8 cellular contexts compared by ENCODE assay signal in the genomic region with DNA sequence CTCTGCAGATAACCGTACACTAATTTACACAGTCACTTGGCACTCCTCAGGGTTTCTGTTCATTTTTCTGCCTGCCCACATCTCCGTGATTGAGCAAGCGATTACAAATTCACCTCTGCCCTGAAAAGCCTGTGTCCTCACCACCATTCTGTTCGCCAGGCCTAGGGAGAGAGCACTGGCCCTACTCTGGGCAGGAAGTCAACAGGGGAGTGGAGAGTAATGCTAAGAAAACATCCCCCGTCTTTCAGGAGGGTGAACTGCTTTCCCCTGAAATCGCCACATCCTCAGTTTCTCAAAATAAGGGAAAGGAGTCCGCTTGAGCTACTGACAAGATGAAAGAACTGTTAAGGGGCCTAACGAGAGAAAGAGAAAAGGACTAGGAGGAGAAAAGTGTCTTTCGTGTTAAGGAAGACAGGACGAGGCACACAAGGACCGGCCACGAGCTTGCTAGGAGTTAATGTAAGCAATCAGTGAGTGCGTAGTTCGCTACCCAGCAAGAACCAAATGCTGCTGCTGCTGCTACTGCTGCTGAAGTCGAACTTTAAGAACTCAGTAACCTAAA. TPM values are rescaled to one million over a fixed set of nuclear protein-coding genes. Genes with fewer than 3 reads are reported as not detected.
A peak's percentile ranks its signal among the peaks of the same experiment; 100 is the strongest.
DNase-seq lines count a peak whose midpoint lies in the region; ATAC-seq and TF ChIP-seq lines count a peak whose summit lies in the region.

No MANE protein-coding gene starts in this region.

- H3K4me3 ChIP-seq in AG04450 (ENCODE audit: low read depth, low read length), result peak overlapping the region; percentile 93
- H3K4me3 ChIP-seq in HUES48 (ENCODE audit: low read depth, low read length), result peak overlapping the region; percentile 97
- H3K4me3 ChIP-seq in WI38 (ENCODE audit: low read depth, low read length), result peak overlapping the region; percentile 93
- peak overlapping the region; percentile 87 to 96 for H3K4me3 ChIP-seq in esophagus (ENCODE audit: low read depth in 1 of 2, low read length in 2 of 2)

- H3K27me3 ChIP-seq in AG04450 (ENCODE audit: control insufficient read depth, insufficient read depth, low read length) (no peaks in the 10 kb centered on the region), HUES48 (ENCODE audit: control insufficient read depth, insufficient read depth, low read length) (no peaks in the 10 kb centered on the region), esophagus (ENCODE audit: control insufficient read depth in 1 of 2, insufficient read depth in 2 of 2, low read length in 2 of 2) (no peaks in the 10 kb centered on the region)

- TF ChIP-seq CTCF in AG04450 (IDR thresholded peaks at IDR 0.05; ENCODE audit: low read depth, low read length) (no peak), WI38 (IDR thresholded peaks at IDR 0.05; ENCODE audit: low read depth, low read length) (no peak)

- H3K4me1 ChIP-seq in HUES48 (ENCODE audit: control insufficient read depth, insufficient read depth, low read length), result peaks cover 9% of the 10 kb centered on the region; the same call in 1 of the 2 replicates
- H3K4me1 ChIP-seq in esophagus (ENCODE audit: control insufficient read depth in 2 of 2, insufficient read depth in 2 of 2, low read length in 1 of 2), result peaks cover 2 to 14% of the 10 kb centered on the region in 2 donors

- H3K27ac ChIP-seq in AG04450 (ENCODE audit: low read depth, low read length) (peak overlapping the region; percentile 85), HUES48 (ENCODE audit: low read depth, low read length) (peak overlapping the region; percentile 81), esophagus (ENCODE audit: low read depth in 2 of 2, low read length in 1 of 2) (peak overlapping the region; percentile 86 to 87)

- POLR2A ChIA-PET in AG04450 (lab: Yijun Ruan, JAX), result interaction anchor here (0.8 to 2.2 kb wide), 9 partner anchors 10 to 91 kb away, joined by 3 to 7 read pairs (median 4); a partner anchor contains a TSS

- H3K36me3 ChIP-seq in HUES48 (ENCODE audit: control insufficient read depth, insufficient read depth, low read length) (peaks cover 42% of the 10 kb centered on the region), esophagus (ENCODE audit: control insufficient read depth in 2 of 2, insufficient read depth in 2 of 2, low read length in 1 of 2) (peaks cover 12 to 14% of the 10 kb centered on the region in 2 donors)

- peak; percentile 27 for DNase-seq in AG04450 (ENCODE audit: low read depth, low spot score)
- DNase-seq in myocyte (ENCODE audit: low read depth), result peak; percentile 29
- DNase-seq in NCI-H2196 (lab: John Stamatoyannopoulos, UW; ENCODE audit: unreplicated experiment), result no peak
- DNase-seq in NCI-H2196 treated with DMSO at 0.1 percent for 48 hours (lab: John Stamatoyannopoulos, UW; ENCODE audit: unreplicated experiment), result no peak

- H3K9me3 ChIP-seq in AG04450 (ENCODE audit: control insufficient read depth, insufficient read depth, low read length) (no peaks in the 10 kb centered on the region), HUES48 (ENCODE audit: control insufficient read depth, insufficient read depth, low read length) (no peaks in the 10 kb centered on the region), esophagus (ENCODE audit: control insufficient read depth in 2 of 2, insufficient read depth in 1 of 2, low read depth in 1 of 2, low read length in 1 of 2) (no peaks in the 10 kb centered on the region)

- ATAC-seq in GM18511 (IDR thresholded peaks at IDR 0.05; ENCODE audit: unreplicated experiment), result peak; percentile 31

- CTCF ChIA-PET in AG04450 (lab: Charles Lee), result interaction anchor here (0.8 to 2.6 kb wide), 5 partner anchors 8 to 183 kb away, joined by 3 to 15 read pairs (median 3); no protein-coding TSS in a partner anchor

- peak overlapping the region; percentile 89 for H3K9ac ChIP-seq in HUES48 (ENCODE audit: low read depth, low read length)

- WGBS in esophagus, 2 donors, result 1 to 2% methylated on average over 15 of the region's 15 CpGs

RNA-seq across cellular contexts. Expression of a gene that starts 0.6 kb away (rescaled TPM):
- 77.2 and 87.5 TPM in 2 replicates for polyA plus RNA-seq in AG04450 (2011; rRNA removed)
- 48.2 and 50.6 TPM in 2 replicates for polyA minus RNA-seq in AG04450 (2011; rRNA and poly(A)+ RNA removed)
- 10 to 100 TPM in 1 of 2 donors, 1 to 10 TPM in 1; 8.1 to 20.1 TPM for polyA plus RNA-seq in esophagus
- 67.5 and 85.1 TPM in 2 replicates for total RNA-seq in myocyte
- polyA plus RNA-seq in myocyte (2012), result 73.9 TPM

RNA-seq across cellular contexts. Expression of a gene that starts 22.0 kb away (rescaled TPM):
- polyA plus RNA-seq in AG04450 (2011; rRNA removed) (108 and 111 TPM in 2 replicates), esophagus (10 to 100 TPM; 47.8 to 55.0 TPM)
- polyA minus RNA-seq in AG04450 (2011; rRNA and poly(A)+ RNA removed), result 96.4 and 105 TPM in 2 replicates
- total RNA-seq in myocyte, result 96.9 and 101 TPM in 2 replicates
- 142 TPM for polyA plus RNA-seq in myocyte (2012)

RNA-seq across cellular contexts. Expression of a gene that starts 58.7 kb away (rescaled TPM):
- polyA plus RNA-seq in AG04450 (2011; rRNA removed) (366 and 384 TPM in 2 replicates), esophagus (10 to 100 TPM; 45.1 to 51.1 TPM)
- 475 and 499 TPM in 2 replicates for polyA minus RNA-seq in AG04450 (2011; rRNA and poly(A)+ RNA removed)
- total RNA-seq in myocyte, result 119 and 138 TPM in 2 replicates
- 137 TPM for polyA plus RNA-seq in myocyte (2012)

RNA-seq across cellular contexts. Expression of a gene that starts 58.9 kb away (rescaled TPM):
- 189 and 195 TPM in 2 replicates for polyA plus RNA-seq in AG04450 (2011; rRNA removed)
- 144 and 167 TPM in 2 replicates for polyA minus RNA-seq in AG04450 (2011; rRNA and poly(A)+ RNA removed)
- 10 to 100 TPM; 34.2 to 34.9 TPM for polyA plus RNA-seq in esophagus
- total RNA-seq in myocyte, result 80.3 and 90.1 TPM in 2 replicates
- 138 TPM for polyA plus RNA-seq in myocyte (2012)

Comparison
In these comparisons a context has a peak if more than half of its experiments do, and no peak if none do; other contexts are left out.
1. DNase-seq: peak in AG04450 (single experiment) and myocyte (single experiment); none in NCI-H2196 (single experiment) and NCI-H2196 treated with DMSO at 0.1 percent for 48 hours (single experiment).
2. Peak in every context shown above with its lines, with median percentiles within 50 percentile points of each other: H3K27ac ChIP-seq and H3K4me3 ChIP-seq.